In genomic region chr22:33811686-33812085, GRCh38 we compare ENCODE assay signal across 1 cellular context.
TF ChIP-seq lines count a peak whose summit lies in the region.

No MANE protein-coding gene starts in this region.

TF ChIP-seq in HepG2, 621 proteins besides CTCF, POLR2A, EP300 and RAD21 (continued from another document):
- TF ChIP-seq ZNF513 (CRISPR knock-in tag; conservative IDR thresholded peaks at IDR 0.05), result no peak
- no peak for TF ChIP-seq GATAD2A (CRISPR knock-in tag; IDR thresholded peaks at IDR 0.05)
- TF ChIP-seq PRDM15 (CRISPR knock-in tag; IDR thresholded peaks at IDR 0.05), result no peak
- TF ChIP-seq SAP130 (CRISPR knock-in tag; IDR thresholded peaks at IDR 0.05; ENCODE audit: low read depth), result no peak
- no peak for TF ChIP-seq MIER3 (CRISPR knock-in tag; IDR thresholded peaks at IDR 0.05; ENCODE audit: borderline replicate concordance)
- TF ChIP-seq PAX8 (CRISPR knock-in tag; IDR thresholded peaks at IDR 0.05; ENCODE audit: borderline replicate concordance), result no peak
